Comparison of ENCODE assay signal across 19 cellular contexts in genomic region chr1:85282424-85282823, GRCh38. TPM values are rescaled to one million over a fixed set of nuclear protein-coding genes. Genes with fewer than 3 reads are reported as not detected.
A peak's percentile ranks its signal among the peaks of the same experiment; 100 is the strongest.
DNase-seq lines count a peak whose midpoint lies in the region; ATAC-seq and TF ChIP-seq lines count a peak whose summit lies in the region.
"Had no signal": no experiment of that assay in that cellular context is flagged by ENCODE, and none has a peak within 500 bp of the region (broad histone marks: within the 10 kb centered on the region; RNA-seq: fewer than 3 reads in every experiment).

No MANE protein-coding gene starts in this region.

- no peak overlapping the region for H3K27ac Mint-ChIP-seq in neural crest cell (ENCODE audit: unreplicated experiment)
- no peak overlapping the region for H3K27ac Mint-ChIP-seq in activated T-helper 1 cell treated with anti-CD3 and anti-CD28 coated beads, Interleukin-12 subunit alpha, Interleukin-12 subunit beta, Interleukin-2, Interleukin-4 antibody, amounts not matched to agents 30 ng/mL and 10 ng/mL and 1 ng/mL, durations not matched to agents 14 hours and 24 hours and 36 hours
- H3K27ac Mint-ChIP-seq: activated B cell treated with CpG ODN at 0.5 μM for 24 hours; CD4-positive, CD25-positive, alpha-beta regulatory T cell; stimulated activated memory B cell treated with anti-CD40 and anti-IgM and Interleukin-4, amounts not matched to agents 10 μg/mL and 1 μg/mL and 100 μg/mL, for 72 hours had no signal

- H3K9me3 ChIP-seq in Loucy (ENCODE audit: insufficient read depth, low read depth, low read length) = no peaks in the 10 kb centered on the region
- H3K9me3 ChIP-seq: HAP-1 had no signal

- no peaks in the 10 kb centered on the region for H3K79me2 ChIP-seq in Loucy (ENCODE audit: insufficient read depth, low read length)

- H3K9ac ChIP-seq in Loucy (ENCODE audit: low read depth, low read length, poor library complexity, severe bottlenecking) = no peak overlapping the region

- DNase-seq in DMS 273 (lab: John Stamatoyannopoulos, UW; ENCODE audit: unreplicated experiment) = peak; percentile 23
- DNase-seq in DMS 273 treated with DMSO at 0.1 percent for 48 hours (lab: John Stamatoyannopoulos, UW) = no peak
- DNase-seq in brain microvascular endothelial cell = no peak
- no peak for DNase-seq in neural crest cell (ENCODE audit: low read depth, low spot score)
- DNase-seq in activated T-helper 1 cell treated with anti-CD3 and anti-CD28 coated beads, Interleukin-12 subunit alpha, Interleukin-12 subunit beta, Interleukin-2, Interleukin-4 antibody, amounts not matched to agents 30 ng/mL and 10 ng/mL and 1 ng/mL, durations not matched to agents 14 hours and 24 hours and 36 hours (ENCODE audit: low spot score) = no peak
- no peak for DNase-seq in NCI-H2081 treated with DMSO at 0.1 percent for 48 hours (lab: John Stamatoyannopoulos, UW)
- DNase-seq: activated B cell treated with CpG ODN at 0.5 μM for 24 hours; CD4-positive, CD25-positive, alpha-beta regulatory T cell; dorsolateral prefrontal cortex; GDM1; mesenchymal stem cell; occipital lobe; trophoblast cell had no signal

- no peaks in the 10 kb centered on the region for H3K4me1 Mint-ChIP-seq in neural crest cell
- peaks cover 29% of the 10 kb centered on the region for H3K4me1 Mint-ChIP-seq in activated T-helper 1 cell treated with anti-CD3 and anti-CD28 coated beads, Interleukin-12 subunit alpha, Interleukin-12 subunit beta, Interleukin-2, Interleukin-4 antibody, amounts not matched to agents 30 ng/mL and 10 ng/mL and 1 ng/mL, durations not matched to agents 14 hours and 24 hours and 36 hours (ENCODE audit: low read depth)

- no peak for ATAC-seq in GM18517 (IDR thresholded peaks at IDR 0.05; ENCODE audit: unreplicated experiment)
- ATAC-seq: stimulated activated memory B cell treated with anti-CD40 and anti-IgM and Interleukin-4, amounts not matched to agents 10 μg/mL and 1 μg/mL and 100 μg/mL, for 72 hours had no signal

- peak; percentile 42 for TF ChIP-seq CTCF in Loucy (conservative IDR thresholded peaks at IDR 0.05; ENCODE audit: low read length)
- TF ChIP-seq CTCF in brain microvascular endothelial cell (IDR thresholded peaks at IDR 0.05; ENCODE audit: low read depth, low read length, missing control alignments) = peak; percentile 24
- TF ChIP-seq CTCF in neural crest cell (conservative IDR thresholded peaks at IDR 0.05) = peak; percentile 22

- no peaks in the 10 kb centered on the region for H3K9me2 ChIP-seq in Loucy (replicated peaks; ENCODE audit: low read depth, low read length)

- in situ Hi-C loops in brain microvascular endothelial cell (cut with HindIII; ENCODE audit: low pct_ligation_motif_present, low sequenced_read_pairs) = no loop called here

- H3K4me3 ChIP-seq in Loucy (ENCODE audit: low read length, poor library complexity, severe bottlenecking) (no peak overlapping the region), brain microvascular endothelial cell (ENCODE audit: low read depth, low read length) (no peak overlapping the region)
- H3K4me3 ChIP-seq: dorsolateral prefrontal cortex, HAP-1 had no signal

- no peak overlapping the region for H2AFZ ChIP-seq in Loucy (ENCODE audit: low read length)

- H3K36me3 Mint-ChIP-seq in neural crest cell (ENCODE audit: low read depth) = no peaks in the 10 kb centered on the region
- no peaks in the 10 kb centered on the region for H3K36me3 Mint-ChIP-seq in activated T-helper 1 cell treated with anti-CD3 and anti-CD28 coated beads, Interleukin-12 subunit alpha, Interleukin-12 subunit beta, Interleukin-2, Interleukin-4 antibody, amounts not matched to agents 30 ng/mL and 10 ng/mL and 1 ng/mL, durations not matched to agents 14 hours and 24 hours and 36 hours (ENCODE audit: low read depth)
- H3K36me3 Mint-ChIP-seq: CD4-positive, CD25-positive, alpha-beta regulatory T cell had no signal

- no peak overlapping the region for H3K27ac ChIP-seq in brain microvascular endothelial cell
- H3K27ac ChIP-seq: 22Rv1, dorsolateral prefrontal cortex, HL-60 had no signal

- H3K9me3 Mint-ChIP-seq in neural crest cell = no peaks in the 10 kb centered on the region
- H3K9me3 Mint-ChIP-seq in activated T-helper 1 cell treated with anti-CD3 and anti-CD28 coated beads, Interleukin-12 subunit alpha, Interleukin-12 subunit beta, Interleukin-2, Interleukin-4 antibody, amounts not matched to agents 30 ng/mL and 10 ng/mL and 1 ng/mL, durations not matched to agents 14 hours and 24 hours and 36 hours = no peaks in the 10 kb centered on the region
- H3K9me3 Mint-ChIP-seq: activated B cell treated with CpG ODN at 0.5 μM for 24 hours; stimulated activated memory B cell treated with anti-CD40 and anti-IgM and Interleukin-4, amounts not matched to agents 10 μg/mL and 1 μg/mL and 100 μg/mL, for 72 hours had no signal

- H3K4me2 ChIP-seq in Loucy (ENCODE audit: low read depth, low read length, poor library complexity, severe bottlenecking) = no peak overlapping the region

- no peak overlapping the region for H3K4me3 Mint-ChIP-seq in neural crest cell
- H3K4me3 Mint-ChIP-seq in activated T-helper 1 cell treated with anti-CD3 and anti-CD28 coated beads, Interleukin-12 subunit alpha, Interleukin-12 subunit beta, Interleukin-2, Interleukin-4 antibody, amounts not matched to agents 30 ng/mL and 10 ng/mL and 1 ng/mL, durations not matched to agents 14 hours and 24 hours and 36 hours = no peak overlapping the region
- H3K4me3 Mint-ChIP-seq: activated B cell treated with CpG ODN at 0.5 μM for 24 hours; stimulated activated memory B cell treated with anti-CD40 and anti-IgM and Interleukin-4, amounts not matched to agents 10 μg/mL and 1 μg/mL and 100 μg/mL, for 72 hours had no signal

- intact Hi-C loops in activated T-helper 1 cell treated with anti-CD3 and anti-CD28 coated beads, Interleukin-12 subunit alpha, Interleukin-12 subunit beta, Interleukin-2, Interleukin-4 antibody, amounts not matched to agents 30 ng/mL and 10 ng/mL and 1 ng/mL, durations not matched to agents 14 hours and 24 hours and 36 hours (cut with micrococcal nuclease) = no loop called here

- no peaks in the 10 kb centered on the region for H4K20me1 ChIP-seq in Loucy (ENCODE audit: insufficient read depth, low read length, poor library complexity, severe bottlenecking)

- no peaks in the 10 kb centered on the region for H3F3A ChIP-seq in Loucy (ENCODE audit: low read depth)

- H3K27me3 Mint-ChIP-seq in neural crest cell (ENCODE audit: low read depth) = peaks cover 30% of the 10 kb centered on the region
- H3K27me3 Mint-ChIP-seq in activated T-helper 1 cell treated with anti-CD3 and anti-CD28 coated beads, Interleukin-12 subunit alpha, Interleukin-12 subunit beta, Interleukin-2, Interleukin-4 antibody, amounts not matched to agents 30 ng/mL and 10 ng/mL and 1 ng/mL, durations not matched to agents 14 hours and 24 hours and 36 hours (ENCODE audit: insufficient read depth) = peaks cover 30% of the 10 kb centered on the region
- H3K27me3 Mint-ChIP-seq: activated B cell treated with CpG ODN at 0.5 μM for 24 hours; stimulated activated memory B cell treated with anti-CD40 and anti-IgM and Interleukin-4, amounts not matched to agents 10 μg/mL and 1 μg/mL and 100 μg/mL, for 72 hours had no signal

- H3K36me3 ChIP-seq in Loucy (ENCODE audit: insufficient read depth, low read length) (no peaks in the 10 kb centered on the region), brain microvascular endothelial cell (replicated peaks) (no peaks in the 10 kb centered on the region)
- H3K36me3 ChIP-seq: HAP-1 had no signal

- H3K4me1 ChIP-seq in Loucy (ENCODE audit: insufficient read depth, low read length, poor library complexity, severe bottlenecking) = peaks cover 1% of the 10 kb centered on the region
- H3K4me1 ChIP-seq: HAP-1 had no signal

- peaks cover 5% of the 10 kb centered on the region for H3K27me3 ChIP-seq in Loucy (ENCODE audit: insufficient read depth, low read length, poor library complexity, severe bottlenecking)
- H3K27me3 ChIP-seq in brain microvascular endothelial cell (replicated peaks) = no peaks in the 10 kb centered on the region
- H3K27me3 ChIP-seq: dorsolateral prefrontal cortex had no signal

RNA-seq across cellular contexts. Expression of gene BCL10, which starts 6.0 kb away (rescaled TPM):
- total RNA-seq in neural crest cell = 18.5 and 22.8 TPM in 2 replicates
- total RNA-seq in activated T-helper 1 cell treated with anti-CD3 and anti-CD28 coated beads, Interleukin-12 subunit alpha, Interleukin-12 subunit beta, Interleukin-2, Interleukin-4 antibody, amounts not matched to agents 30 ng/mL and 10 ng/mL and 1 ng/mL, durations not matched to agents 14 hours and 24 hours and 36 hours = 25.1 and 28.8 TPM in 2 replicates

RNA-seq across cellular contexts. Expression of gene C1orf52, which starts 23.0 kb away (rescaled TPM):
- 30.9 and 37.3 TPM in 2 replicates for total RNA-seq in neural crest cell
- total RNA-seq in activated T-helper 1 cell treated with anti-CD3 and anti-CD28 coated beads, Interleukin-12 subunit alpha, Interleukin-12 subunit beta, Interleukin-2, Interleukin-4 antibody, amounts not matched to agents 30 ng/mL and 10 ng/mL and 1 ng/mL, durations not matched to agents 14 hours and 24 hours and 36 hours = 30.9 and 31.6 TPM in 2 replicates
